ENCODE assay signal across 8 cellular contexts in genomic region chr11:130181295-130182272, GRCh38. TPM values are rescaled to one million over a fixed set of nuclear protein-coding genes. Genes with fewer than 3 reads are reported as not detected.
A peak's percentile ranks its signal among the peaks of the same experiment; 100 is the strongest.
DNase-seq lines count a peak whose midpoint lies in the region; ATAC-seq lines count a peak whose summit lies in the region.

No MANE protein-coding gene starts in this region.

- DNase-seq in LHCN-M2 (ENCODE audit: low read depth) = peak; percentile 57
- peak; percentile 50 for DNase-seq in SHP77 treated with DMSO at 0.1 percent for 48 hours (lab: John Stamatoyannopoulos, UW)
- DNase-seq in islet precursor cell = peak; percentile 48
- no peak for DNase-seq in stimulated activated CD4-positive, alpha-beta T cell treated with anti-CD3 and anti-CD28 coated beads, Interleukin-2, amount 100 ng/mL, for 24 hours
- DNase-seq in NCI-H524 treated with DMSO at 0.1 percent for 48 hours (lab: John Stamatoyannopoulos, UW) = no peak
- no peak for DNase-seq in stimulated activated CD4-positive, alpha-beta T cell treated with anti-CD3 and anti-CD28 coated beads, Interleukin-4, amount 100 ng/mL, for 4 hours

- ATAC-seq in GM19452 (IDR thresholded peaks at IDR 0.05; ENCODE audit: unreplicated experiment) = peak; percentile 51
- no peak for ATAC-seq in HG03378 (IDR thresholded peaks at IDR 0.05; ENCODE audit: unreplicated experiment)

RNA-seq across cellular contexts. Expression of gene ST14, which starts 22.0 kb away (rescaled TPM):
- 0.06 TPM in 1 of 2 replicates, not detected in the other for total RNA-seq in LHCN-M2 (2014; rRNA removed)
- not detected for polyA plus RNA-seq in LHCN-M2 (2012)

Comparison
In these comparisons a context has a peak if more than half of its experiments do, and no peak if none do; other contexts are left out.
1. DNase-seq: peak in LHCN-M2 (single experiment), SHP77 treated with DMSO at 0.1 percent for 48 hours (single experiment) and islet precursor cell (single experiment); none in stimulated activated CD4-positive, alpha-beta T cell treated with anti-CD3 and anti-CD28 coated beads, Interleukin-2, amount 100 ng/mL, for 24 hours (0 of 2), NCI-H524 treated with DMSO at 0.1 percent for 48 hours (single experiment) and stimulated activated CD4-positive, alpha-beta T cell treated with anti-CD3 and anti-CD28 coated beads, Interleukin-4, amount 100 ng/mL, for 4 hours (0 of 2).